Comparison of ENCODE assay signal across 1 cellular context in genomic region chr19:16605115-16605514, GRCh38.
TF ChIP-seq lines count a peak whose summit lies in the region.

No MANE protein-coding gene starts in this region.

TF ChIP-seq in SK-N-SH, 30 proteins besides CTCF, POLR2A, EP300 and RAD21:
- no peak for TF ChIP-seq REST (IDR thresholded peaks at IDR 0.05; ENCODE audit: low read depth, low read length)
- no peak for TF ChIP-seq FOXM1 (IDR thresholded peaks at IDR 0.05; ENCODE audit: low read depth)
TF ChIP-seq in SK-N-SH: peak in this region for 0.
